21 cellular contexts compared by ENCODE assay signal in genomic region chr6:24905485-24905884, GRCh38. TPM values are rescaled to one million over a fixed set of nuclear protein-coding genes. Genes with fewer than 3 reads are reported as not detected.
DNase-seq lines count a peak whose midpoint lies in the region; ATAC-seq and TF ChIP-seq lines count a peak whose summit lies in the region.
"Had no signal": no experiment of that assay in that cellular context is flagged by ENCODE, and none has a peak within 500 bp of the region (broad histone marks: within the 10 kb centered on the region; RNA-seq: fewer than 3 reads in every experiment).

No MANE protein-coding gene starts in this region.

- H3K79me2 ChIP-seq in neural cell (replicated peaks; ENCODE audit: insufficient read depth, low read length) = peaks cover 82% of the 10 kb centered on the region

- TF ChIP-seq EP300 in neural cell (conservative IDR thresholded peaks at IDR 0.05; ENCODE audit: poor library complexity, severe bottlenecking) = no peak

- TF ChIP-seq CTCF in neural cell (IDR thresholded peaks at IDR 0.05; ENCODE audit: poor library complexity, severe bottlenecking) = no peak
- no peak for TF ChIP-seq CTCF in Calu3 (IDR thresholded peaks at IDR 0.05; ENCODE audit: unreplicated experiment)
- no peak for TF ChIP-seq CTCF in esophagus squamous epithelium (IDR thresholded peaks at IDR 0.05)

- TF ChIP-seq POLR2A in esophagus squamous epithelium (IDR thresholded peaks at IDR 0.05) = no peak

- no TSS peak for BruUV-seq in Calu3 (replicated peaks; lab: Mats Ljungman, UMichigan)

- DNase-seq in activated CD4-positive, alpha-beta T cell treated with anti-CD3 and anti-CD28 coated beads for 36 hours = no peak
- DNase-seq in activated CD4-positive, alpha-beta T cell treated with anti-CD3 and anti-CD28 coated beads for 4 hours = no peak
- DNase-seq in CD8-positive, alpha-beta memory T cell = no peak
- no peak for DNase-seq in activated naive CD8-positive, alpha-beta T cell treated with anti-CD3 and anti-CD28 coated beads, Interleukin-2, amount 50 U/mL, for 24 hours
- no peak for DNase-seq in Calu3
- no peak for DNase-seq in NCI-H1092 (lab: John Stamatoyannopoulos, UW)
- no peak for DNase-seq in esophagus squamous epithelium (lab: John Stamatoyannopoulos, UW)
- DNase-seq: activated effector memory CD4-positive, alpha-beta T cell treated with Interleukin-2 at 50 U/mL for 16 hours; DMS153; H9; heart right ventricle; NCI-H1417 treated with DMSO at 0.1 percent for 48 hours; NCI-H2171; NCI-H748 treated with DMSO at 0.1 percent for 48 hours; pancreas; SHP77 treated with DMSO at 0.1 percent for 48 hours; substantia nigra; WERI-Rb-1 had no signal

- CTCF ChIA-PET in activated CD4-positive, alpha-beta T cell treated with anti-CD3 and anti-CD28 coated beads for 36 hours (lab: Charles Lee) = interaction anchor here (0.8 to 2.9 kb wide), 17 partner anchors 10 to 121 kb away, joined by 3 to 13 read pairs (median 4); no protein-coding TSS in a partner anchor
- CTCF ChIA-PET in CD8-positive, alpha-beta memory T cell (lab: Charles Lee) = interaction anchor here (0.6 to 3.9 kb wide), 7 partner anchors 11 to 112 kb away, joined by 3 to 18 read pairs (median 6); no protein-coding TSS in a partner anchor
- CTCF ChIA-PET in Calu3 (lab: Charles Lee) = interaction anchor here (0.8 to 0.9 kb wide), 2 partner anchors 112 to 280 kb away, joined by 3 read pairs; no protein-coding TSS in a partner anchor

- H3K9me3 Mint-ChIP-seq in activated CD4-positive, alpha-beta T cell treated with anti-CD3 and anti-CD28 coated beads for 36 hours (ENCODE audit: low read depth) = peaks cover 14% of the 10 kb centered on the region
- H3K9me3 Mint-ChIP-seq in CD8-positive, alpha-beta memory T cell = no peaks in the 10 kb centered on the region
- no peaks in the 10 kb centered on the region for H3K9me3 Mint-ChIP-seq in activated naive CD8-positive, alpha-beta T cell treated with anti-CD3 and anti-CD28 coated beads, Interleukin-2, amount 50 U/mL, for 24 hours
- H3K9me3 Mint-ChIP-seq in Calu3 (ENCODE audit: low read depth, unreplicated experiment) = peaks cover 8% of the 10 kb centered on the region
- H3K9me3 Mint-ChIP-seq: H9 had no signal

- peak overlapping the region; percentile 71 for H3K27ac Mint-ChIP-seq in activated CD4-positive, alpha-beta T cell treated with anti-CD3 and anti-CD28 coated beads for 36 hours
- H3K27ac Mint-ChIP-seq in CD8-positive, alpha-beta memory T cell = peak overlapping the region; percentile 79 to 98 (median 90)
- peak overlapping the region; percentile 81 for H3K27ac Mint-ChIP-seq in activated naive CD8-positive, alpha-beta T cell treated with anti-CD3 and anti-CD28 coated beads, Interleukin-2, amount 50 U/mL, for 24 hours
- no peak overlapping the region for H3K27ac Mint-ChIP-seq in Calu3 (ENCODE audit: unreplicated experiment)
- H3K27ac Mint-ChIP-seq: H9 had no signal

- H3K4me3 Mint-ChIP-seq in activated CD4-positive, alpha-beta T cell treated with anti-CD3 and anti-CD28 coated beads for 36 hours = no peak overlapping the region
- peak overlapping the region in 4 of 7 donors; percentile 14 to 45 (median 32) for H3K4me3 Mint-ChIP-seq in CD8-positive, alpha-beta memory T cell
- H3K4me3 Mint-ChIP-seq in activated naive CD8-positive, alpha-beta T cell treated with anti-CD3 and anti-CD28 coated beads, Interleukin-2, amount 50 U/mL, for 24 hours = no peak overlapping the region
- H3K4me3 Mint-ChIP-seq in Calu3 (ENCODE audit: low read depth, unreplicated experiment) = no peak overlapping the region
- H3K4me3 Mint-ChIP-seq: H9 had no signal

- POLR2A ChIA-PET in activated CD4-positive, alpha-beta T cell treated with anti-CD3 and anti-CD28 coated beads for 36 hours (lab: Charles Lee) = interaction anchor here (0.6 to 1.0 kb wide), 2 partner anchors 17 to 24 kb away, joined by 3 read pairs; no protein-coding TSS in a partner anchor
- POLR2A ChIA-PET in CD8-positive, alpha-beta memory T cell (lab: Charles Lee) = no interaction called here

- no peak for ATAC-seq in activated CD4-positive, alpha-beta T cell treated with anti-CD3 and anti-CD28 coated beads for 36 hours
- ATAC-seq in activated naive CD8-positive, alpha-beta T cell treated with anti-CD3 and anti-CD28 coated beads, Interleukin-2, amount 50 U/mL, for 24 hours = no peak
- ATAC-seq: heart right ventricle, pancreas had no signal

- H3K4me3 ChIP-seq in CD8-positive, alpha-beta memory T cell (ENCODE audit: low read length) = no peak overlapping the region
- H3K4me3 ChIP-seq in neural cell (ENCODE audit: low read length) = peak overlapping the region; percentile 82
- H3K4me3 ChIP-seq in esophagus squamous epithelium = no peak overlapping the region
- H3K4me3 ChIP-seq: BLaER1, heart right ventricle, pancreas, skin epidermis had no signal

- H3K27me3 Mint-ChIP-seq in activated CD4-positive, alpha-beta T cell treated with anti-CD3 and anti-CD28 coated beads for 36 hours = no peaks in the 10 kb centered on the region
- H3K27me3 Mint-ChIP-seq in CD8-positive, alpha-beta memory T cell = no peaks in the 10 kb centered on the region
- H3K27me3 Mint-ChIP-seq in activated naive CD8-positive, alpha-beta T cell treated with anti-CD3 and anti-CD28 coated beads, Interleukin-2, amount 50 U/mL, for 24 hours = no peaks in the 10 kb centered on the region
- peaks cover 78% of the 10 kb centered on the region for H3K27me3 Mint-ChIP-seq in Calu3 (ENCODE audit: unreplicated experiment)

- H4K20me1 ChIP-seq in neural cell (ENCODE audit: insufficient read depth) = no peaks in the 10 kb centered on the region
- H4K20me1 ChIP-seq: BLaER1 had no signal

- H3K27me3 ChIP-seq in CD8-positive, alpha-beta memory T cell (ENCODE audit: insufficient read depth, low read length, poor library complexity, severe bottlenecking) = no peaks in the 10 kb centered on the region
- no peaks in the 10 kb centered on the region for H3K27me3 ChIP-seq in neural cell (ENCODE audit: insufficient read depth, low read depth, low read length)
- H3K27me3 ChIP-seq in esophagus squamous epithelium = peaks cover 0 to 15% (median 3%) of the 10 kb centered on the region in 4 donors
- H3K27me3 ChIP-seq: BLaER1, heart right ventricle, pancreas had no signal

- H3K4me1 Mint-ChIP-seq in activated CD4-positive, alpha-beta T cell treated with anti-CD3 and anti-CD28 coated beads for 36 hours = peaks cover 88% of the 10 kb centered on the region
- peaks cover 94 to 100% (median 98%) of the 10 kb centered on the region in 3 donors for H3K4me1 Mint-ChIP-seq in CD8-positive, alpha-beta memory T cell
- H3K4me1 Mint-ChIP-seq in activated naive CD8-positive, alpha-beta T cell treated with anti-CD3 and anti-CD28 coated beads, Interleukin-2, amount 50 U/mL, for 24 hours = peaks cover 88% of the 10 kb centered on the region
- H3K4me1 Mint-ChIP-seq in Calu3 (ENCODE audit: low read depth, unreplicated experiment) = peaks cover 11% of the 10 kb centered on the region

- H3K9me3 ChIP-seq in CD8-positive, alpha-beta memory T cell (ENCODE audit: low read length) = no peaks in the 10 kb centered on the region
- H3K9me3 ChIP-seq in neural cell (ENCODE audit: low read length) (peaks cover 6% of the 10 kb centered on the region), esophagus squamous epithelium (no peaks in the 10 kb centered on the region)
- H3K9me3 ChIP-seq: pancreas had no signal

- H3K36me3 ChIP-seq in CD8-positive, alpha-beta memory T cell (ENCODE audit: insufficient read depth, low read length) = peaks cover 29% of the 10 kb centered on the region
- peaks cover 5% of the 10 kb centered on the region for H3K36me3 ChIP-seq in neural cell (ENCODE audit: insufficient read depth, low read length)
- no peaks in the 10 kb centered on the region for H3K36me3 ChIP-seq in esophagus squamous epithelium
- H3K36me3 ChIP-seq: heart right ventricle, pancreas, WERI-Rb-1 had no signal

- no peaks in the 10 kb centered on the region for H3K9me2 ChIP-seq in neural cell (ENCODE audit: insufficient read depth, low read length)

- no peak for TF ChIP-seq RAD21 in neural cell (conservative IDR thresholded peaks at IDR 0.05)

- no peak overlapping the region for H3K4me2 ChIP-seq in neural cell (ENCODE audit: low read length)

- intact Hi-C loops in activated CD4-positive, alpha-beta T cell treated with anti-CD3 and anti-CD28 coated beads for 36 hours (cut with DNase I, micrococcal nuclease) = no loop called here
- intact Hi-C loops in Calu3 (cut with micrococcal nuclease; ENCODE audit: unreplicated experiment) = no loop called here
- intact Hi-C loops in esophagus squamous epithelium (cut with DNase I) = no loop called here

- no peak overlapping the region for H3K27ac ChIP-seq in CD8-positive, alpha-beta memory T cell (ENCODE audit: low read depth, low read length)
- H3K27ac ChIP-seq in neural cell (ENCODE audit: low read length) (no peak overlapping the region), esophagus squamous epithelium (no peak overlapping the region)
- H3K27ac ChIP-seq: BLaER1, heart right ventricle, pancreas, WERI-Rb-1 had no signal

- no peaks in the 10 kb centered on the region for H3F3A ChIP-seq in neural cell (ENCODE audit: insufficient read depth, low read length, poor library complexity, severe bottlenecking)

- 43 to 58% methylated on average over 3 of the region's 3 CpGs for WGBS in esophagus squamous epithelium, 2 donors

- peaks cover 52% of the 10 kb centered on the region for H3K36me3 Mint-ChIP-seq in activated CD4-positive, alpha-beta T cell treated with anti-CD3 and anti-CD28 coated beads for 36 hours (ENCODE audit: low read depth)
- peaks cover 20 to 90% (median 37%) of the 10 kb centered on the region in 3 donors for H3K36me3 Mint-ChIP-seq in CD8-positive, alpha-beta memory T cell
- peaks cover 23% of the 10 kb centered on the region for H3K36me3 Mint-ChIP-seq in activated naive CD8-positive, alpha-beta T cell treated with anti-CD3 and anti-CD28 coated beads, Interleukin-2, amount 50 U/mL, for 24 hours (ENCODE audit: low read depth)
- peaks cover 6% of the 10 kb centered on the region for H3K36me3 Mint-ChIP-seq in Calu3 (ENCODE audit: insufficient read depth, unreplicated experiment)

- H3K9ac ChIP-seq in neural cell (ENCODE audit: low read length) = no peak overlapping the region
- H3K9ac ChIP-seq: BLaER1 had no signal

- no peak overlapping the region for H2AFZ ChIP-seq in neural cell (ENCODE audit: low read depth, low read length)

- H3K4me1 ChIP-seq in CD8-positive, alpha-beta memory T cell (ENCODE audit: insufficient read depth, low read length) = peaks cover 97% of the 10 kb centered on the region
- H3K4me1 ChIP-seq in esophagus squamous epithelium = peaks cover 4 to 15% (median 7%) of the 10 kb centered on the region in 3 donors

TF ChIP-seq in neural cell, 6 proteins besides CTCF, POLR2A, EP300 and RAD21 (continues in another document):
- no peak for TF ChIP-seq EZH2 (IDR thresholded peaks at IDR 0.05; ENCODE audit: borderline replicate concordance, insufficient read depth, low read length, poor library complexity, severe bottlenecking)
- no peak for TF ChIP-seq MXI1 (conservative IDR thresholded peaks at IDR 0.05; ENCODE audit: poor library complexity, severe bottlenecking)
- TF ChIP-seq TAF1 (IDR thresholded peaks at IDR 0.05; ENCODE audit: low read depth) = no peak

RNA-seq across cellular contexts. Expression of gene RIPOR2, which starts 30.3 kb away (rescaled TPM):
- total RNA-seq in activated CD4-positive, alpha-beta T cell treated with anti-CD3 and anti-CD28 coated beads for 36 hours = 10 to 100 TPM; 60.0 to 67.0 TPM
- 10 to 100 TPM; 54.4 to 58.2 TPM for total RNA-seq in CD8-positive, alpha-beta memory T cell
- 427 TPM for polyA plus RNA-seq in CD8-positive, alpha-beta memory T cell
- polyA plus RNA-seq in neural cell = 77.6 and 83.8 TPM in 2 replicates
- polyA minus RNA-seq in neural cell = 141 and 142 TPM in 2 replicates
- total RNA-seq in Calu3 (2022) = 0.47 and 4.7 TPM in 2 replicates
- 1 to 10 TPM in 3 of 4 donors, under 1 TPM in 1; 0.83 to 4.4 (median 3.3) TPM for total RNA-seq in esophagus squamous epithelium

Comparison
In these comparisons a context has a peak if more than half of its experiments do, and no peak if none do; other contexts are left out.
1. H3K4me3 Mint-ChIP-seq: peak in CD8-positive, alpha-beta memory T cell (4 of 7); none in activated CD4-positive, alpha-beta T cell treated with anti-CD3 and anti-CD28 coated beads for 36 hours (single experiment), activated naive CD8-positive, alpha-beta T cell treated with anti-CD3 and anti-CD28 coated beads, Interleukin-2, amount 50 U/mL, for 24 hours (single experiment) and Calu3 (single experiment).